ENCODE assay signal across 23 cellular contexts in genomic region chr2:240491483-240491882, GRCh38.
"Had no signal": no experiment of that assay in that cellular context is flagged by ENCODE, and none has a peak within 500 bp of the region (broad histone marks: within the 10 kb centered on the region; RNA-seq: fewer than 3 reads in every experiment).

No MANE protein-coding gene starts in this region.

- H3K4me1 Mint-ChIP-seq: endodermal cell had no signal

- H3K4me3 Mint-ChIP-seq: dendritic cell treated with granulocyte-macrophage colony-stimulating factor and Interleukin-4, amounts not matched to agents 40 ng/mL and 50 ng/mL, for 4 days; endodermal cell had no signal

- H3K36me3 ChIP-seq: colonic mucosa had no signal

- H3K27ac ChIP-seq: colonic mucosa, coronary artery, dorsolateral prefrontal cortex, epithelial cell of prostate, esophagus muscularis mucosa, esophagus squamous epithelium, foreskin keratinocyte, gastrocnemius medialis, gastroesophageal sphincter, heart left ventricle, heart right ventricle had no signal

- H3K4me1 ChIP-seq: colonic mucosa, esophagus muscularis mucosa, esophagus squamous epithelium, foreskin keratinocyte, gastrocnemius medialis, gastroesophageal sphincter, heart left ventricle, heart right ventricle had no signal

- ATAC-seq: esophagus mucosa, foreskin keratinocyte, gastrocnemius medialis, gastroesophageal sphincter, heart left ventricle, heart right ventricle had no signal

- DNase-seq: colonic mucosa; cortex of kidney; dermis blood vessel endothelial cell; dorsolateral prefrontal cortex; effector CD4-positive, alpha-beta T cell; effector CD8-positive, alpha-beta T cell; effector memory CD4-positive, alpha-beta T cell; endodermal cell; erythroblast; esophagus squamous epithelium; foreskin fibroblast; foreskin keratinocyte; foreskin melanocyte; gastrocnemius medialis; glutamatergic neuron; heart left ventricle; heart right ventricle had no signal

- H3K27ac Mint-ChIP-seq: dendritic cell treated with granulocyte-macrophage colony-stimulating factor and Interleukin-4, amounts not matched to agents 40 ng/mL and 50 ng/mL, for 4 days; endodermal cell had no signal

- H3K27me3 Mint-ChIP-seq: dendritic cell treated with granulocyte-macrophage colony-stimulating factor and Interleukin-4, amounts not matched to agents 40 ng/mL and 50 ng/mL, for 4 days had no signal

- H3K4me3 ChIP-seq: colonic mucosa, coronary artery, dorsolateral prefrontal cortex, esophagus muscularis mucosa, esophagus squamous epithelium, gastrocnemius medialis, gastroesophageal sphincter, heart left ventricle, heart right ventricle had no signal

- H3K9me3 ChIP-seq: gastrocnemius medialis had no signal

- H3K27me3 ChIP-seq: colonic mucosa, dorsolateral prefrontal cortex, esophagus muscularis mucosa, esophagus squamous epithelium, gastrocnemius medialis, gastroesophageal sphincter, heart left ventricle, heart right ventricle had no signal
